In genomic region chr6:27840572-27840971, GRCh38 we compare ENCODE assay signal across 21 cellular contexts.
A peak's percentile ranks its signal among the peaks of the same experiment; 100 is the strongest.
DNase-seq lines count a peak whose midpoint lies in the region; ATAC-seq and TF ChIP-seq lines count a peak whose summit lies in the region.
"Had no signal": no experiment of that assay in that cellular context is flagged by ENCODE, and none has a peak within 500 bp of the region (broad histone marks: within the 10 kb centered on the region; RNA-seq: fewer than 3 reads in every experiment).

No MANE protein-coding gene starts in this region.

- H3K9me3 ChIP-seq in ES-I3 (ENCODE audit: control insufficient read depth, insufficient read depth, low read length), result no peaks in the 10 kb centered on the region
- H3K9me3 ChIP-seq in MM.1S (replicated peaks; ENCODE audit: insufficient read depth, low read length), result no peaks in the 10 kb centered on the region
- H3K9me3 ChIP-seq: body of pancreas, left ventricle myocardium inferior, upper lobe of left lung had no signal

- no peaks in the 10 kb centered on the region for H3K79me2 ChIP-seq in MM.1S (ENCODE audit: low read length)

- H3K36me3 ChIP-seq in ES-I3 (ENCODE audit: insufficient read depth, low read length) (no peaks in the 10 kb centered on the region; the same call in 1 of the 2 replicates), MM.1S (replicated peaks; ENCODE audit: insufficient read depth, low read length) (no peaks in the 10 kb centered on the region)
- H3K36me3 ChIP-seq: upper lobe of left lung had no signal

- H3K27ac Mint-ChIP-seq in activated naive CD4-positive, alpha-beta T cell treated with anti-CD3 and anti-CD28 coated beads, Interleukin-2, amount 50 U/mL, for 72 hours, result no peak overlapping the region
- H3K27ac Mint-ChIP-seq: nephron had no signal

- H3K9ac ChIP-seq in ES-I3 (ENCODE audit: low read depth, low read length) (0 out of 2 replicates have a peak overlapping the region, but pooled peaks have one; percentile 89), MM.1S (ENCODE audit: low read length) (no peak overlapping the region)

- TF ChIP-seq CTCF in 22Rv1 (IDR thresholded peaks at IDR 0.05), result no peak
- no peak for TF ChIP-seq CTCF in MM.1S (IDR thresholded peaks at IDR 0.05; ENCODE audit: low read length)
- TF ChIP-seq CTCF in VCaP (conservative IDR thresholded peaks at IDR 0.05), result no peak

- no peak for ATAC-seq in activated naive CD4-positive, alpha-beta T cell treated with anti-CD3 and anti-CD28 coated beads, Interleukin-2, amount 50 U/mL, for 72 hours
- ATAC-seq: body of pancreas had no signal

- no peaks in the 10 kb centered on the region for H4K20me1 ChIP-seq in MM.1S (ENCODE audit: insufficient read depth, low read length)

- no peaks in the 10 kb centered on the region for H3K36me3 Mint-ChIP-seq in activated naive CD4-positive, alpha-beta T cell treated with anti-CD3 and anti-CD28 coated beads, Interleukin-2, amount 50 U/mL, for 72 hours

- no peaks in the 10 kb centered on the region for H3K4me1 ChIP-seq in ES-I3 (ENCODE audit: insufficient read depth, low read length)
- H3K4me1 ChIP-seq in MM.1S (ENCODE audit: low read length), result peaks cover 9% of the 10 kb centered on the region

- DNase-seq in MM.1S (no peak), NCI-H1105 (lab: John Stamatoyannopoulos, UW) (no peak), NAMALWA (ENCODE audit: low spot score) (no peak), DMS 273 treated with DMSO at 0.1 percent for 48 hours (lab: John Stamatoyannopoulos, UW) (no peak)
- no peak for DNase-seq in activated naive CD4-positive, alpha-beta T cell treated with anti-CD3 and anti-CD28 coated beads, Interleukin-2, amount 50 U/mL, for 72 hours (ENCODE audit: low spot score in 2 of 2)
- DNase-seq: activated CD4-positive, alpha-beta T cell treated with anti-CD3 and anti-CD28 coated beads, Interleukin-2, amount 50 U/mL, for 4 hours; activated CD8-positive, alpha-beta memory T cell treated with anti-CD3 and anti-CD28 coated beads, Interleukin-2, amount 50 U/mL, for 48 hours; body of pancreas; effector CD4-positive, alpha-beta T cell; left ventricle myocardium inferior; NCI-H1436 treated with DMSO at 0.1 percent for 48 hours; NCI-H526 treated with DMSO at 0.1 percent for 48 hours; SHP77 treated with DMSO at 0.1 percent for 48 hours; T-helper 2 cell; upper lobe of left lung; WERI-Rb-1 had no signal

- no peak overlapping the region for H2AFZ ChIP-seq in MM.1S (ENCODE audit: low read length)

- no peaks in the 10 kb centered on the region for H3K9me3 Mint-ChIP-seq in activated naive CD4-positive, alpha-beta T cell treated with anti-CD3 and anti-CD28 coated beads, Interleukin-2, amount 50 U/mL, for 72 hours
- H3K9me3 Mint-ChIP-seq: CD14-positive monocyte, nephron had no signal

- no peak overlapping the region for H3K4me3 ChIP-seq in MM.1S (ENCODE audit: low read length)
- H3K4me3 ChIP-seq: body of pancreas had no signal

- no peaks in the 10 kb centered on the region for H3K9me2 ChIP-seq in MM.1S (replicated peaks; ENCODE audit: insufficient read depth, low read length)

- peak overlapping the region; percentile 63; the same call in 1 of the 2 replicates for H3K4me2 ChIP-seq in MM.1S (ENCODE audit: low read depth, low read length)

- peaks cover 35% of the 10 kb centered on the region for H3F3A ChIP-seq in MM.1S (ENCODE audit: insufficient read depth, low read length)

- no peaks in the 10 kb centered on the region for H3K27me3 ChIP-seq in MM.1S (replicated peaks; ENCODE audit: insufficient read depth, low read length)
- H3K27me3 ChIP-seq: body of pancreas, upper lobe of left lung had no signal

- H3K27ac ChIP-seq in 22Rv1 (peak overlapping the region; percentile 100), MM.1S (ENCODE audit: low read length) (no peak overlapping the region), VCaP (peak overlapping the region; percentile 95; the same call in 1 of the 2 replicates)
- H3K27ac ChIP-seq: body of pancreas, left ventricle myocardium inferior, upper lobe of left lung, WERI-Rb-1 had no signal
